ENCODE assay signal across 8 cellular contexts in the genomic region with DNA sequence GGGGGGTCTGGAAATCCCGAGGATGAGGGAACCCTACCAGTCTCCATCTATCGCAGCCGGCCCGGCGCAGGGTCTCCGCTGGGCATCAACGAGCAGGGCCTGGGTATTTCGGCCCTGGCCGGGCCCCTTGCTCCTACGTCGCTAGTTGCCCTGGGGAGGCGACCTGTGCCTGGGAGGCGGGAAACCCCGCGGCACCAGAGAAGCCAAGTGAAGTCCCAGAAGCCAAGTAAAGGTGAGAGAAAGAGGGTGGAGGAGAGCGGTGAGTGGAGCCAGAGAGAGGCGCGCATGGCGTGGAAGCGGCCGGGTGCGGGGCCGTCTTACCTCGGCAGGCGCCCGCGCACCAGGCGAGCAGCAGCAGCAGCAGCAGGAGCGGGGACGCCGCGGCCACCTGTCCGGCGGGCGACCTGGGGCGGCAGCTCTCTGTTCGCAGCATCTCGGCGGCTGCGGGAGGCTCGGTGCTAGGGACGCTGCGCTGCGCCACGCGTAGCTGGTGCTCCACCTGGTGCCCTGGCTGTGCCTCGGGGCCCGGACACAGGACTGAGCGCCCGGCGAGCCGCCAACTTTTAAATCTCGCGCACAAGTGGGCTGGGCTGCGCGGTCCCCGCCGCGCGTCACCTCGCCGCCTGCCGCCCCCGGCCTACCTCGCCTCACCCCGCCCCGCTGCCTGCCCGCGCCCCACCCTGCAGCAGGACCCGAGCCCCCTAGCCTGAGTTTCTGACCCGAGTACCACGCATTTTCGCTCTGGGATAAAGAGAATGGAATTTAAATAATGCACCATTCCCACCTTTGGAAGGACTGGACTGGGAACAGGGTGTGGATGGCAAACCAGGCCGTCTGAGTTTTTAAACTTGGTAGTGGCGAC. TPM values are rescaled to one million over a fixed set of nuclear protein-coding genes. Genes with fewer than 3 reads are reported as not detected.
A peak's percentile ranks its signal among the peaks of the same experiment; 100 is the strongest.
DNase-seq lines count a peak whose midpoint lies in the region; ATAC-seq, FAIRE-seq and TF ChIP-seq lines count a peak whose summit lies in the region.

A gene with protein sequence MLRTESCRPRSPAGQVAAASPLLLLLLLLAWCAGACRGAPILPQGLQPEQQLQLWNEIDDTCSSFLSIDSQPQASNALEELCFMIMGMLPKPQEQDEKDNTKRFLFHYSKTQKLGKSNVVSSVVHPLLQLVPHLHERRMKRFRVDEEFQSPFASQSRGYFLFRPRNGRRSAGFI (minus strand): TSS at position 539 of the 862 bp plus-strand sequence. CDS start 106 bp downstream, at position 433.

- FAIRE-seq in HepG2 (lab: Jason Lieb, UNC) = no peak

- no peak for TF ChIP-seq EP300 in HepG2 (IDR thresholded peaks at IDR 0.05; ENCODE audit: low read depth in 2 of 2, low read length in 2 of 2)
- no peak for TF ChIP-seq EP300 in HepG2 (CRISPR knock-in tag; IDR thresholded peaks at IDR 0.05; ENCODE audit: borderline replicate concordance)

- H3K27ac Mint-ChIP-seq in CD8-positive, alpha-beta T cell = no peak within 1 kb of the TSS
- H3K27ac Mint-ChIP-seq in stimulated activated effector memory CD8-positive, alpha-beta T cell treated with anti-CD3 and anti-CD28 coated beads, Interleukin-12 subunit alpha, Interleukin-12 subunit beta, amount 100 ng/mL, for 72 hours = no peak within 1 kb of the TSS

- TF ChIP-seq POLR2A in HepG2 (IDR thresholded peaks at IDR 0.05; ENCODE audit: insufficient read depth in 1 of 2, low read depth in 2 of 2, low read length in 2 of 2) = no peak

- TF ChIP-seq CTCF in CD8-positive, alpha-beta T cell (IDR thresholded peaks at IDR 0.05) = no peak
- TF ChIP-seq CTCF in cardiac fibroblast (IDR thresholded peaks at IDR 0.05; ENCODE audit: low read depth, low read length) = no peak
- TF ChIP-seq CTCF in HepG2 (CRISPR knock-in tag; IDR thresholded peaks at IDR 0.05) = peak; percentile 58

- H3K9me3 Mint-ChIP-seq in CD8-positive, alpha-beta T cell = no peaks in the 10 kb centered on the region
- H3K9me3 Mint-ChIP-seq in stimulated activated effector memory CD8-positive, alpha-beta T cell treated with anti-CD3 and anti-CD28 coated beads, Interleukin-12 subunit alpha, Interleukin-12 subunit beta, amount 100 ng/mL, for 72 hours = no peaks in the 10 kb centered on the region

- H3K9me3 ChIP-seq in CD8-positive, alpha-beta T cell (ENCODE audit: low read length) = no peaks in the 10 kb centered on the region
- H3K9me3 ChIP-seq in HepG2 (ENCODE audit: low read length) = no peaks in the 10 kb centered on the region

- 15% methylated on average over 34 of the region's 75 CpGs for WGBS in HepG2 (ENCODE audit: low lambda C conversion rate)

- POLR2A ChIA-PET in CD8-positive, alpha-beta T cell (lab: Charles Lee) = interaction anchor here (0.6 kb wide), 1 partner anchor 232 kb away, joined by 3 read pairs; no protein-coding TSS in a partner anchor
- POLR2A ChIA-PET in HepG2 (lab: Yijun Ruan, JAX) = no interaction called here

- intact Hi-C loops in CD8-positive, alpha-beta T cell (cut with DNase I, micrococcal nuclease) = no loop called here
- intact Hi-C loops in HepG2 (cut with micrococcal nuclease; ENCODE audit: unreplicated experiment) = no loop called here

- no peak within 1 kb of the TSS for H3K9ac ChIP-seq in HepG2 (ENCODE audit: insufficient read depth, low read depth, low read length)

- H3K27ac ChIP-seq in CD8-positive, alpha-beta T cell (ENCODE audit: low read depth, low read length) = no peak within 1 kb of the TSS
- no peak within 1 kb of the TSS for H3K27ac ChIP-seq in HepG2 (ENCODE audit: extremely low read length, insufficient read depth, low read length)

- peak in 3 of 7 experiments; percentile 1 to 21 (median 12) for DNase-seq in CD8-positive, alpha-beta T cell
- DNase-seq in HPDE6-E6E7 (ENCODE audit: extremely low spot score) = peak; percentile 51
- peak; percentile 63 for DNase-seq in SW480 (ENCODE audit: low spot score)
- peak; percentile 5 to 12 for DNase-seq in cardiac fibroblast (ENCODE audit: low read depth in 2 of 2)
- DNase-seq in HepG2 (ENCODE audit: low spot score) = peak; percentile 13
- peak; percentile 8 to 59 for DNase-seq in stimulated activated effector memory CD8-positive, alpha-beta T cell treated with anti-CD3 and anti-CD28 coated beads, Interleukin-12 subunit alpha, Interleukin-12 subunit beta, amount 100 ng/mL, for 72 hours (ENCODE audit: low spot score in 2 of 2)
- no peak for DNase-seq in hippocampal formation (lab: John Stamatoyannopoulos, UW)

- H2AFZ ChIP-seq in HepG2 (ENCODE audit: low read length) = no peak within 1 kb of the TSS

- peaks cover 8% of the 10 kb centered on the region for H3K4me1 ChIP-seq in CD8-positive, alpha-beta T cell (ENCODE audit: insufficient read depth, low read length)
- peaks cover 14% of the 10 kb centered on the region for H3K4me1 ChIP-seq in HepG2 (ENCODE audit: insufficient read depth, low read length)

- H4K20me1 ChIP-seq in HepG2 (ENCODE audit: insufficient read depth, low read length) = no peaks in the 10 kb centered on the region

- CTCF ChIA-PET in CD8-positive, alpha-beta T cell (lab: Charles Lee) = no interaction called here
- CTCF ChIA-PET in HepG2 (lab: Yijun Ruan, JAX; ENCODE audit: low intra/inter-chr PET ratio, low total read pairs) = no interaction called here

- peaks cover 16% of the 10 kb centered on the region for H3K4me1 Mint-ChIP-seq in CD8-positive, alpha-beta T cell (ENCODE audit: low read depth)
- peaks cover 10% of the 10 kb centered on the region for H3K4me1 Mint-ChIP-seq in stimulated activated effector memory CD8-positive, alpha-beta T cell treated with anti-CD3 and anti-CD28 coated beads, Interleukin-12 subunit alpha, Interleukin-12 subunit beta, amount 100 ng/mL, for 72 hours

- in situ Hi-C loops in HepG2 (cut with HindIII; ENCODE audit: extremely low pct_ligation_motif_present, low pct_unique_long_range_greater_than_20kb) = no loop called here

- no peaks in the 10 kb centered on the region for H3K36me3 ChIP-seq in CD8-positive, alpha-beta T cell (ENCODE audit: insufficient read depth, low read length)
- no peaks in the 10 kb centered on the region for H3K36me3 ChIP-seq in HepG2 (replicated peaks in 1 of 2; ENCODE audit: control insufficient read depth in 1 of 2, insufficient read depth in 2 of 2, low read length in 2 of 2)

- H3K4me2 ChIP-seq in HepG2 (ENCODE audit: low read depth, low read length) = peak within 1 kb of the TSS; percentile 63

- TF ChIP-seq RAD21 in HepG2 (CRISPR knock-in tag; IDR thresholded peaks at IDR 0.05) = peak; percentile 49; the same call in 1 of the 2 replicates

- H3K27me3 ChIP-seq in CD8-positive, alpha-beta T cell (ENCODE audit: insufficient read depth, low read length) = peaks cover 16% of the 10 kb centered on the region
- H3K27me3 ChIP-seq in HepG2 (ENCODE audit: control insufficient read depth in 1 of 2, insufficient read depth in 2 of 2, low read length in 2 of 2) = peaks cover 7 to 43% of the 10 kb centered on the region in 2 experiments

- H3K36me3 Mint-ChIP-seq in CD8-positive, alpha-beta T cell = no peaks in the 10 kb centered on the region
- no peaks in the 10 kb centered on the region for H3K36me3 Mint-ChIP-seq in stimulated activated effector memory CD8-positive, alpha-beta T cell treated with anti-CD3 and anti-CD28 coated beads, Interleukin-12 subunit alpha, Interleukin-12 subunit beta, amount 100 ng/mL, for 72 hours

- peak within 1 kb of the TSS; percentile 61 for H3K4me3 Mint-ChIP-seq in CD8-positive, alpha-beta T cell
- H3K4me3 Mint-ChIP-seq in stimulated activated effector memory CD8-positive, alpha-beta T cell treated with anti-CD3 and anti-CD28 coated beads, Interleukin-12 subunit alpha, Interleukin-12 subunit beta, amount 100 ng/mL, for 72 hours = peak within 1 kb of the TSS; percentile 72

- H3K79me2 ChIP-seq in HepG2 (ENCODE audit: insufficient read depth, low read length) = no peaks in the 10 kb centered on the region

- no TSS peak for BruUV-seq in HepG2 (replicated peaks; lab: Mats Ljungman, UMichigan)

- no peak within 1 kb of the TSS for H3K4me3 ChIP-seq in CD8-positive, alpha-beta T cell (ENCODE audit: low read depth, low read length)
- H3K4me3 ChIP-seq in cardiac fibroblast (replicated peaks in 1 of 2; ENCODE audit: low read depth in 2 of 2, low read length in 2 of 2) (peak within 1 kb of the TSS; percentile 16 to 33), HepG2 (replicated peaks in 1 of 3; ENCODE audit: insufficient read depth in 1 of 3, low read depth in 2 of 3, low read length in 3 of 3) (peak within 1 kb of the TSS; percentile 6 to 57 (median 41); a peak in 4 of 6 replicates)

- peaks cover 59% of the 10 kb centered on the region for H3K27me3 Mint-ChIP-seq in CD8-positive, alpha-beta T cell (ENCODE audit: low read depth)

- ATAC-seq in CD8-positive, alpha-beta T cell = no peak
- ATAC-seq in GM19395 (IDR thresholded peaks at IDR 0.05; ENCODE audit: unreplicated experiment) = peak; percentile 77
- ATAC-seq in HepG2 = peak; percentile 97
- ATAC-seq in stimulated activated effector memory CD8-positive, alpha-beta T cell treated with anti-CD3 and anti-CD28 coated beads, Interleukin-12 subunit alpha, Interleukin-12 subunit beta, amount 100 ng/mL, for 72 hours = peak; percentile 94

RNA-seq across cellular contexts. Expression of the gene that starts here (rescaled TPM):
- total RNA-seq in CD8-positive, alpha-beta T cell = not detected
- not detected in 2 replicates for total RNA-seq in HepG2 (2016; rRNA removed; fragmentation: Illumina TruSeq; extraction: Trizol)
- not detected in 2 replicates for total RNA-seq in HepG2 (2016; cell fraction: cytosol; rRNA removed; fragmentation: Illumina TruSeq; extraction: Trizol; ENCODE audit: low read depth)
- total RNA-seq in HepG2 (2016; cell fraction: insoluble cytoplasmic fraction; rRNA removed; fragmentation: Illumina TruSeq; extraction: Trizol) = not detected in 2 replicates
- total RNA-seq in HepG2 (2016; cell fraction: membrane; rRNA removed; fragmentation: Illumina TruSeq; extraction: Trizol) = not detected in 2 replicates
- not detected in 2 replicates for total RNA-seq in HepG2 (2016; cell fraction: nucleus; rRNA removed; fragmentation: Illumina TruSeq; extraction: Trizol)
- polyA plus RNA-seq in HepG2 (2011; rRNA removed) = not detected in 2 replicates
- polyA plus RNA-seq in HepG2 (2011; cell fraction: cytosol; rRNA removed) = not detected in 2 replicates
- not detected in 2 replicates for polyA plus RNA-seq in HepG2 (2011; cell fraction: nucleus; rRNA removed)
- not detected in 2 replicates for polyA plus RNA-seq in HepG2 (2012)
- polyA plus RNA-seq in HepG2 (2016; cell fraction: cytosol; fragmentation: Illumina TruSeq; extraction: Trizol; ENCODE audit: low read depth) = not detected in 2 replicates
- polyA plus RNA-seq in HepG2 (2016; cell fraction: insoluble cytoplasmic fraction; fragmentation: Illumina TruSeq; extraction: Trizol; ENCODE audit: low read depth) = not detected in 2 replicates
- polyA plus RNA-seq in HepG2 (2016; cell fraction: membrane; fragmentation: Illumina TruSeq; extraction: Trizol; ENCODE audit: low read depth) = not detected in 2 replicates
- not detected in 2 replicates for polyA plus RNA-seq in HepG2 (2016; cell fraction: nucleus; fragmentation: Illumina TruSeq; extraction: Trizol; ENCODE audit: insufficient read depth, low read depth)
- polyA minus RNA-seq in HepG2 (2011; rRNA and poly(A)+ RNA removed; ENCODE audit: low replicate concordance) = 0.33 and 0.64 TPM in 2 replicates
- polyA minus RNA-seq in HepG2 (2011; cell fraction: cytosol; rRNA and poly(A)+ RNA removed) = not detected in 2 replicates
- not detected in 2 replicates for polyA minus RNA-seq in HepG2 (2011; cell fraction: nucleus; rRNA and poly(A)+ RNA removed)

Comparison
In these comparisons a context has a peak if more than half of its experiments do, and no peak if none do; other contexts are left out.
1. Peak in DNase-seq, ATAC-seq, H3K4me3 ChIP-seq and H3K4me2 ChIP-seq in HepG2; RNA of the gene not detected or under 1 TPM.
2. DNase-seq: peak in HPDE6-E6E7 (single experiment), SW480 (single experiment), cardiac fibroblast (2 of 2) and stimulated activated effector memory CD8-positive, alpha-beta T cell treated with anti-CD3 and anti-CD28 coated beads, Interleukin-12 subunit alpha, Interleukin-12 subunit beta, amount 100 ng/mL, for 72 hours (2 of 2); none in hippocampal formation (0 of 2).